In the genomic region with DNA sequence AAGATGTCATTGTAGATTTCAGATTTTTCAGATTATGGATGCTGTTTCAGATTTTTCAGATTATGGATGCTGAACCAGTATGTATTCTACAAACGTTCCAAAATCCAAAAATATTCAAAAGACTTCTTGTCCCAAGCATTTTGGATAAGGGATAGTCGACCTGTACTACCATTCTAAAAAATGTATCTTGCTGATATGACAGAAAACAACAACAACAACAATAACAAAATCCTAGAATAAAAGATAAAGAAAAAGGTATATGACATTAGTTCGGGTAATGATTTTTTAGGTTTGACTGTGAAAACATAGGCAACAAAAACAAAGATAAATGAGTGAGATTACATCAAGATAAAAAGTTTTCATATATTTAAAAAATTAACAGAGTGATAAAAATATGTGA, we compare ENCODE assay signal across 9 cellular contexts.
"Had no signal": no experiment of that assay in that cellular context is flagged by ENCODE, and none has a peak within 500 bp of the region (broad histone marks: within the 10 kb centered on the region; RNA-seq: fewer than 3 reads in every experiment).

No MANE protein-coding gene starts in this region.

- H3K9ac ChIP-seq: GM23248, KMS-11 had no signal

- H3K27ac ChIP-seq: GM23248, KMS-11 had no signal

- H3K4me3 ChIP-seq: GM23248, HAP-1 had no signal

- H2AFZ ChIP-seq: GM23248 had no signal

- H3K9me3 ChIP-seq: HAP-1 had no signal

- DNase-seq: GM23248, GOT3, H7, HFFc6, KBM-7 had no signal

- H3K27ac Mint-ChIP-seq: HFFc6 had no signal

- H3K4me2 ChIP-seq: KMS-11 had no signal

- H3K4me3 Mint-ChIP-seq: HFFc6 had no signal

- H3K36me3 ChIP-seq: HAP-1 had no signal

- FAIRE-seq: HTR-8/SVneo had no signal

- ATAC-seq: HCT116 had no signal

- H3K4me1 ChIP-seq: HAP-1 had no signal
